1 cellular context compared by ENCODE assay signal in the genomic region with DNA sequence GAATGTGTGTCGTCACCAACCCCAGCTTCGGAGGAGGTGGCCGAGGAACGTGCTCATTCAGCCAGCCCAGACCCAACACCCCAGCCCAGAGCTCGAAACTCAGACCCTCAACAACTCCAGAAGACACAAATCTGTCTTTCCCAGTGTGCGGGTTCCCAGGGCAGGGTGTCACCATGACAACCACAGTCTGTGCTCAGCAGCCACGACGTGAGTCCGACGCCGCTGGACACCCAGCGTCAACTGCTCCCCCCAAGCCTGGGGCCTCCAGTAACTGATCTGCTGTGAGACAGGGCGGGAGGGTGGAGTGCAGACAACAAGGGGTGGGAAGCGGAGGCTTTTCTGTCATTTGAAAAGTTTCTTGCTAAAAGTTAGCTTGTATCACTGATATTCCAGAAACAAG.
TF ChIP-seq lines count a peak whose summit lies in the region.

No MANE protein-coding gene starts in this region.

TF ChIP-seq in SK-N-SH, 30 proteins besides CTCF, POLR2A, EP300 and RAD21 (continued from another document):
- TF ChIP-seq, protein P1, sequence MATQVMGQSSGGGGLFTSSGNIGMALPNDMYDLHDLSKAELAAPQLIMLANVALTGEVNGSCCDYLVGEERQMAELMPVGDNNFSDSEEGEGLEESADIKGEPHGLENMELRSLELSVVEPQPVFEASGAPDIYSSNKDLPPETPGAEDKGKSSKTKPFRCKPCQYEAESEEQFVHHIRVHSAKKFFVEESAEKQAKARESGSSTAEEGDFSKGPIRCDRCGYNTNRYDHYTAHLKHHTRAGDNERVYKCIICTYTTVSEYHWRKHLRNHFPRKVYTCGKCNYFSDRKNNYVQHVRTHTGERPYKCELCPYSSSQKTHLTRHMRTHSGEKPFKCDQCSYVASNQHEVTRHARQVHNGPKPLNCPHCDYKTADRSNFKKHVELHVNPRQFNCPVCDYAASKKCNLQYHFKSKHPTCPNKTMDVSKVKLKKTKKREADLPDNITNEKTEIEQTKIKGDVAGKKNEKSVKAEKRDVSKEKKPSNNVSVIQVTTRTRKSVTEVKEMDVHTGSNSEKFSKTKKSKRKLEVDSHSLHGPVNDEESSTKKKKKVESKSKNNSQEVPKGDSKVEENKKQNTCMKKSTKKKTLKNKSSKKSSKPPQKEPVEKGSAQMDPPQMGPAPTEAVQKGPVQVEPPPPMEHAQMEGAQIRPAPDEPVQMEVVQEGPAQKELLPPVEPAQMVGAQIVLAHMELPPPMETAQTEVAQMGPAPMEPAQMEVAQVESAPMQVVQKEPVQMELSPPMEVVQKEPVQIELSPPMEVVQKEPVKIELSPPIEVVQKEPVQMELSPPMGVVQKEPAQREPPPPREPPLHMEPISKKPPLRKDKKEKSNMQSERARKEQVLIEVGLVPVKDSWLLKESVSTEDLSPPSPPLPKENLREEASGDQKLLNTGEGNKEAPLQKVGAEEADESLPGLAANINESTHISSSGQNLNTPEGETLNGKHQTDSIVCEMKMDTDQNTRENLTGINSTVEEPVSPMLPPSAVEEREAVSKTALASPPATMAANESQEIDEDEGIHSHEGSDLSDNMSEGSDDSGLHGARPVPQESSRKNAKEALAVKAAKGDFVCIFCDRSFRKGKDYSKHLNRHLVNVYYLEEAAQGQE (IDR thresholded peaks at IDR 0.05; ENCODE audit: low read depth, low read length): no peak
- TF ChIP-seq CHD2 (IDR thresholded peaks at IDR 0.05; ENCODE audit: low read length, partially characterized antibody) (no peak), GABPA (IDR thresholded peaks at IDR 0.05; ENCODE audit: low read depth) (no peak), RXRA (IDR thresholded peaks at IDR 0.05; ENCODE audit: borderline replicate concordance, low read depth) (no peak), USF1 (IDR thresholded peaks at IDR 0.05; ENCODE audit: borderline replicate concordance, low read depth) (no peak), RCOR1 (IDR thresholded peaks at IDR 0.05; ENCODE audit: low read length) (no peak), RFX5 (IDR thresholded peaks at IDR 0.05; ENCODE audit: low read length) (no peak)
- TF ChIP-seq, protein P2, sequence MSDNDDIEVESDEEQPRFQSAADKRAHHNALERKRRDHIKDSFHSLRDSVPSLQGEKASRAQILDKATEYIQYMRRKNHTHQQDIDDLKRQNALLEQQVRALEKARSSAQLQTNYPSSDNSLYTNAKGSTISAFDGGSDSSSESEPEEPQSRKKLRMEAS (IDR thresholded peaks at IDR 0.05; ENCODE audit: low read depth): no peak
